ENCODE assay signal across 21 cellular contexts in genomic region chr5:112934366-112934693, GRCh38. TPM values are rescaled to one million over a fixed set of nuclear protein-coding genes. Genes with fewer than 3 reads are reported as not detected.
A peak's percentile ranks its signal among the peaks of the same experiment; 100 is the strongest.
DNase-seq lines count a peak whose midpoint lies in the region; ATAC-seq and TF ChIP-seq lines count a peak whose summit lies in the region.
"Had no signal": no experiment of that assay in that cellular context is flagged by ENCODE, and none has a peak within 500 bp of the region (broad histone marks: within the 10 kb centered on the region; RNA-seq: fewer than 3 reads in every experiment).

No MANE protein-coding gene starts in this region.

- peak overlapping the region; percentile 23 for H3K27ac ChIP-seq in AG04450 (ENCODE audit: low read depth, low read length)
- H3K27ac ChIP-seq in SJSA1 = peak overlapping the region; percentile 0
- no peak overlapping the region for H3K27ac ChIP-seq in osteoblast (ENCODE audit: low read depth, low read length)
- H3K27ac ChIP-seq: PC-9 had no signal

- POLR2A ChIA-PET in AG04450 (lab: Yijun Ruan, JAX) = no interaction called here

- H3K4me3 ChIP-seq in AG04450 (ENCODE audit: low read depth, low read length) (no peak overlapping the region), SJSA1 (no peak overlapping the region), osteoblast (ENCODE audit: insufficient read depth, low read length) (no peak overlapping the region)
- H3K4me3 ChIP-seq: K562, MG63, PC-9 had no signal

- H3K9me3 ChIP-seq in AG04450 (ENCODE audit: control insufficient read depth, insufficient read depth, low read length) (no peaks in the 10 kb centered on the region; the same call in 1 of the 2 replicates), SJSA1 (replicated peaks) (no peaks in the 10 kb centered on the region), osteoblast (ENCODE audit: low read depth, low read length) (no peaks in the 10 kb centered on the region)
- H3K9me3 ChIP-seq: BE2C, MG63 had no signal

- no peaks in the 10 kb centered on the region for H3K27me3 ChIP-seq in AG04450 (ENCODE audit: control insufficient read depth, insufficient read depth, low read length)
- H3K27me3 ChIP-seq in SJSA1 (replicated peaks) = no peaks in the 10 kb centered on the region
- no peaks in the 10 kb centered on the region for H3K27me3 ChIP-seq in osteoblast (ENCODE audit: insufficient read depth, low read length)
- H3K27me3 ChIP-seq: BE2C, MG63 had no signal

- H3K4me1 Mint-ChIP-seq in activated T-cell treated with anti-CD3 and anti-CD28 coated beads, Interleukin-2, amount 50 U/mL, for 24 hours (ENCODE audit: low read depth) = peaks cover 33% of the 10 kb centered on the region

- H3K79me2 ChIP-seq in osteoblast (ENCODE audit: insufficient read depth, low read length) = no peaks in the 10 kb centered on the region

- H3K4me1 ChIP-seq in SJSA1 (replicated peaks) (peaks cover 40% of the 10 kb centered on the region), osteoblast (ENCODE audit: insufficient read depth, low read length) (peaks cover 19% of the 10 kb centered on the region)
- H3K4me1 ChIP-seq: BE2C had no signal

- no peaks in the 10 kb centered on the region for H3K36me3 Mint-ChIP-seq in activated T-cell treated with anti-CD3 and anti-CD28 coated beads, Interleukin-2, amount 50 U/mL, for 24 hours (ENCODE audit: low read depth)
- H3K36me3 Mint-ChIP-seq: CD4-positive, CD25-positive, alpha-beta regulatory T cell had no signal

- TF ChIP-seq CTCF in AG04450 (IDR thresholded peaks at IDR 0.05; ENCODE audit: low read depth, low read length) (no peak), osteoblast (IDR thresholded peaks at IDR 0.05; ENCODE audit: extremely low read depth, low read depth, low read length) (no peak)

- no peak for DNase-seq in activated T-cell treated with anti-CD3 and anti-CD28 coated beads, Interleukin-2, amount 50 U/mL, for 24 hours
- no peak for DNase-seq in activated T-cell treated with anti-CD3 and anti-CD28 coated beads, Interleukin-2, amount 50 U/mL, for 48 hours
- DNase-seq in AG04450 (ENCODE audit: low read depth, low spot score) (no peak), SJSA1 (ENCODE audit: low read depth in 1 of 2, low spot score in 2 of 2) (no peak), osteoblast (ENCODE audit: insufficient read length, low spot score, missing footprints) (no peak), NCI-H345 (lab: John Stamatoyannopoulos, UW) (no peak)
- no peak for DNase-seq in effector CD8-positive, alpha-beta T cell (lab: John Stamatoyannopoulos, UW)
- DNase-seq: BE2C; CD4-positive, CD25-positive, alpha-beta regulatory T cell; DMS79; MG63; NCI-H1092; NCI-H1436; NCI-H187 treated with DMSO at 0.1 percent for 48 hours; NCI-H2107; NCI-H510A; PC-9; RPMI8226; SHP77 had no signal

- no peak overlapping the region for H2AFZ ChIP-seq in osteoblast (ENCODE audit: low read length)
- H2AFZ ChIP-seq: PC-9 had no signal

- no peak overlapping the region for H3K4me3 Mint-ChIP-seq in activated T-cell treated with anti-CD3 and anti-CD28 coated beads, Interleukin-2, amount 50 U/mL, for 24 hours
- H3K4me3 Mint-ChIP-seq: CD4-positive, CD25-positive, alpha-beta regulatory T cell had no signal

- H4K20me1 ChIP-seq in osteoblast (ENCODE audit: insufficient read depth, low read length) = no peaks in the 10 kb centered on the region

- H3K9me3 Mint-ChIP-seq in activated T-cell treated with anti-CD3 and anti-CD28 coated beads, Interleukin-2, amount 50 U/mL, for 24 hours = no peaks in the 10 kb centered on the region

- H3K4me2 ChIP-seq in osteoblast (ENCODE audit: insufficient read depth, low read length) = peak overlapping the region; percentile 2
- H3K4me2 ChIP-seq: PC-9 had no signal

- no peak for ATAC-seq in HG03108 (IDR thresholded peaks at IDR 0.05; ENCODE audit: unreplicated experiment)
- ATAC-seq: K562 had no signal

- H3K27ac Mint-ChIP-seq in activated T-cell treated with anti-CD3 and anti-CD28 coated beads, Interleukin-2, amount 50 U/mL, for 24 hours = peak overlapping the region; percentile 5
- H3K27ac Mint-ChIP-seq: CD4-positive, CD25-positive, alpha-beta regulatory T cell had no signal

- H3K27me3 Mint-ChIP-seq in activated T-cell treated with anti-CD3 and anti-CD28 coated beads, Interleukin-2, amount 50 U/mL, for 24 hours = no peaks in the 10 kb centered on the region
- H3K27me3 Mint-ChIP-seq: CD4-positive, CD25-positive, alpha-beta regulatory T cell had no signal

- H3K36me3 ChIP-seq in SJSA1 (no peaks in the 10 kb centered on the region), osteoblast (ENCODE audit: insufficient read depth, low read length) (no peaks in the 10 kb centered on the region)
- H3K36me3 ChIP-seq: BE2C, MG63 had no signal

- CTCF ChIA-PET in AG04450 (lab: Charles Lee) = interaction anchor here (0.8 to 1.6 kb wide), 4 partner anchors 12 to 62 kb away, joined by 3 to 7 read pairs (median 4); partner anchors contain the start of gene REEP5

RNA-seq across cellular contexts. Expression of gene REEP5, which starts 12.3 kb away (rescaled TPM):
- 163 and 176 TPM in 2 replicates for polyA plus RNA-seq in AG04450 (2011; rRNA removed)
- 161 and 175 TPM in 2 replicates for polyA minus RNA-seq in AG04450 (2011; rRNA and poly(A)+ RNA removed)
- total RNA-seq in SJSA1 (2014; rRNA removed; shearing (Covaris generic)) = 57.0 and 76.3 TPM in 2 replicates
- 37.3 and 38.0 TPM in 2 replicates for total RNA-seq in osteoblast

RNA-seq across cellular contexts. Expression of gene DCP2, which starts 42.3 kb away (rescaled TPM):
- 12.9 and 18.4 TPM in 2 replicates for polyA plus RNA-seq in AG04450 (2011; rRNA removed)
- 19.4 and 28.1 TPM in 2 replicates for polyA minus RNA-seq in AG04450 (2011; rRNA and poly(A)+ RNA removed)
- 40.2 and 56.8 TPM in 2 replicates for total RNA-seq in SJSA1 (2014; rRNA removed; shearing (Covaris generic))
- 27.9 and 31.5 TPM in 2 replicates for total RNA-seq in osteoblast
